ENCODE assay signal across 1 cellular context in genomic region chr13:100588350-100589177, GRCh38.
A peak's percentile ranks its signal among the peaks of the same experiment; 100 is the strongest.
TF ChIP-seq lines count a peak whose summit lies in the region.

Gene GGACT (minus strand): TSS chr13:100588789. CDS start chr13:100532591, 56,198 bp downstream.

TF ChIP-seq in HepG2, 621 proteins besides CTCF, POLR2A, EP300 and RAD21 (continued from another document):
- TF ChIP-seq ZNF7 (CRISPR knock-in tag; IDR thresholded peaks at IDR 0.05) (no peak), NR3C1 (CRISPR knock-in tag; IDR thresholded peaks at IDR 0.05) (no peak), ZNF777 (CRISPR knock-in tag; IDR thresholded peaks at IDR 0.05) (peak; percentile 58), ZFP36L1 (CRISPR knock-in tag; IDR thresholded peaks at IDR 0.05) (no peak), YEATS4 (CRISPR knock-in tag; IDR thresholded peaks at IDR 0.05; ENCODE audit: borderline replicate concordance) (peak; percentile 87; the same call in 1 of the 2 replicates), ARNTL (CRISPR knock-in tag; IDR thresholded peaks at IDR 0.05) (no peak), NAIF1 (CRISPR knock-in tag; IDR thresholded peaks at IDR 0.05; ENCODE audit: borderline replicate concordance) (no peak), ZNF766 (CRISPR knock-in tag; IDR thresholded peaks at IDR 0.05; ENCODE audit: borderline replicate concordance) (peak; percentile 59; the same call in 1 of the 2 replicates), HNF1A (IDR thresholded peaks at IDR 0.05; ENCODE audit: low read depth) (no peak), HNF1A (CRISPR knock-in tag; IDR thresholded peaks at IDR 0.05; ENCODE audit: borderline replicate concordance) (peak; percentile 64; the same call in 1 of the 2 replicates), HIVEP1 (CRISPR knock-in tag; IDR thresholded peaks at IDR 0.05) (peak; percentile 56), DR1 (CRISPR knock-in tag; IDR thresholded peaks at IDR 0.05) (0 out of 2 replicates have a peak, but pooled peaks have one; percentile 34), ATF7 (IDR thresholded peaks at IDR 0.05) (no peak), ATF7 (CRISPR knock-in tag; IDR thresholded peaks at IDR 0.05) (0 out of 2 replicates have a peak, but pooled peaks have one; percentile 21), ZNF740 (CRISPR knock-in tag; IDR thresholded peaks at IDR 0.05) (no peak), ZNF414 (CRISPR knock-in tag; IDR thresholded peaks at IDR 0.05) (no peak; the same call in 1 of the 2 replicates), THAP11 (CRISPR knock-in tag; IDR thresholded peaks at IDR 0.05) (peak; percentile 78), MAX (IDR thresholded peaks at IDR 0.05) (peak; percentile 99), NFYB (CRISPR knock-in tag; IDR thresholded peaks at IDR 0.05) (no peak), BCL6 (CRISPR knock-in tag; IDR thresholded peaks at IDR 0.05) (0 out of 2 replicates have a peak, but pooled peaks have one; percentile 28), ZNF430 (CRISPR knock-in tag; IDR thresholded peaks at IDR 0.05) (0 out of 2 replicates have a peak, but pooled peaks have one; percentile 57), RBFOX2 (IDR thresholded peaks at IDR 0.05; ENCODE audit: low read depth, low read length) (peak; percentile 82; the same call in 1 of the 2 replicates), XRCC5 (optimal IDR thresholded peaks at IDR 0.05; ENCODE audit: low read length) (peak; percentile 85), ZNF558 (CRISPR knock-in tag; IDR thresholded peaks at IDR 0.05; ENCODE audit: borderline replicate concordance) (peak; percentile 59; the same call in 1 of the 2 replicates)
- TF ChIP-seq, protein P1, sequence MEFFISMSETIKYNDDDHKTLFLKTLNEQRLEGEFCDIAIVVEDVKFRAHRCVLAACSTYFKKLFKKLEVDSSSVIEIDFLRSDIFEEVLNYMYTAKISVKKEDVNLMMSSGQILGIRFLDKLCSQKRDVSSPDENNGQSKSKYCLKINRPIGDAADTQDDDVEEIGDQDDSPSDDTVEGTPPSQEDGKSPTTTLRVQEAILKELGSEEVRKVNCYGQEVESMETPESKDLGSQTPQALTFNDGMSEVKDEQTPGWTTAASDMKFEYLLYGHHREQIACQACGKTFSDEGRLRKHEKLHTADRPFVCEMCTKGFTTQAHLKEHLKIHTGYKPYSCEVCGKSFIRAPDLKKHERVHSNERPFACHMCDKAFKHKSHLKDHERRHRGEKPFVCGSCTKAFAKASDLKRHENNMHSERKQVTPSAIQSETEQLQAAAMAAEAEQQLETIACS (CRISPR knock-in tag; IDR thresholded peaks at IDR 0.05) = 0 out of 2 replicates have a peak, but pooled peaks have one; percentile 44
- TF ChIP-seq, protein P2, sequence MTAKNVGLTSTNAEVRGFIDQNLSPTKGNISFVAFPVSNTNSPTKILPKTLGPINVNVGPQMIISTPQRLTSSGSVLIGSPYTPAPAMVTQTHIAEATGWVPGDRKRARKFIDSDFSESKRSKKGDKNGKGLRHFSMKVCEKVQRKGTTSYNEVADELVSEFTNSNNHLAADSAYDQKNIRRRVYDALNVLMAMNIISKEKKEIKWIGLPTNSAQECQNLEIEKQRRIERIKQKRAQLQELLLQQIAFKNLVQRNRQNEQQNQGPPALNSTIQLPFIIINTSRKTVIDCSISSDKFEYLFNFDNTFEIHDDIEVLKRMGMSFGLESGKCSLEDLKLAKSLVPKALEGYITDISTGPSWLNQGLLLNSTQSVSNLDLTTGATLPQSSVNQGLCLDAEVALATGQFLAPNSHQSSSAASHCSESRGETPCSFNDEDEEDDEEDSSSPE (CRISPR knock-in tag; IDR thresholded peaks at IDR 0.05) = peak; percentile 86
- TF ChIP-seq, protein P3, sequence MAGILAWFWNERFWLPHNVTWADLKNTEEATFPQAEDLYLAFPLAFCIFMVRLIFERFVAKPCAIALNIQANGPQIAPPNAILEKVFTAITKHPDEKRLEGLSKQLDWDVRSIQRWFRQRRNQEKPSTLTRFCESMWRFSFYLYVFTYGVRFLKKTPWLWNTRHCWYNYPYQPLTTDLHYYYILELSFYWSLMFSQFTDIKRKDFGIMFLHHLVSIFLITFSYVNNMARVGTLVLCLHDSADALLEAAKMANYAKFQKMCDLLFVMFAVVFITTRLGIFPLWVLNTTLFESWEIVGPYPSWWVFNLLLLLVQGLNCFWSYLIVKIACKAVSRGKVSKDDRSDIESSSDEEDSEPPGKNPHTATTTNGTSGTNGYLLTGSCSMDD (CRISPR knock-in tag; IDR thresholded peaks at IDR 0.05) = peak; percentile 30; the same call in 1 of the 2 replicates
- TF ChIP-seq, protein P4, sequence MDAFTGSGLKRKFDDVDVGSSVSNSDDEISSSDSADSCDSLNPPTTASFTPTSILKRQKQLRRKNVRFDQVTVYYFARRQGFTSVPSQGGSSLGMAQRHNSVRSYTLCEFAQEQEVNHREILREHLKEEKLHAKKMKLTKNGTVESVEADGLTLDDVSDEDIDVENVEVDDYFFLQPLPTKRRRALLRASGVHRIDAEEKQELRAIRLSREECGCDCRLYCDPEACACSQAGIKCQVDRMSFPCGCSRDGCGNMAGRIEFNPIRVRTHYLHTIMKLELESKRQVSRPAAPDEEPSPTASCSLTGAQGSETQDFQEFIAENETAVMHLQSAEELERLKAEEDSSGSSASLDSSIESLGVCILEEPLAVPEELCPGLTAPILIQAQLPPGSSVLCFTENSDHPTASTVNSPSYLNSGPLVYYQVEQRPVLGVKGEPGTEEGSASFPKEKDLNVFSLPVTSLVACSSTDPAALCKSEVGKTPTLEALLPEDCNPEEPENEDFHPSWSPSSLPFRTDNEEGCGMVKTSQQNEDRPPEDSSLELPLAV (CRISPR knock-in tag; conservative IDR thresholded peaks at IDR 0.05; ENCODE audit: low read depth) = no peak
